8 cellular contexts compared by ENCODE assay signal in genomic region chr17:8120520-8121443, GRCh38. TPM values are rescaled to one million over a fixed set of nuclear protein-coding genes. Genes with fewer than 3 reads are reported as not detected.
DNase-seq lines count a peak whose midpoint lies in the region; ATAC-seq and TF ChIP-seq lines count a peak whose summit lies in the region.

No MANE protein-coding gene starts in this region.

- H3K27ac Mint-ChIP-seq in CD8-positive, alpha-beta memory T cell, result peak overlapping the region; percentile 36 to 100 (median 92)
- H3K27ac Mint-ChIP-seq in activated T-helper 2 cell treated with anti-CD3 and anti-CD28 coated beads, Interferon-gamma antibody, Interleukin-2, Interleukin-4, amounts not matched to agents 10 μg/mL and 5 μg/mL and 100 μg/mL, durations not matched to agents 14 hours and 24 hours and 36 hours, result peak overlapping the region; percentile 88

- peak overlapping the region; percentile 92 for H3K4me3 ChIP-seq in CD8-positive, alpha-beta memory T cell (ENCODE audit: low read length)
- H3K4me3 ChIP-seq in HL-60 (replicated peaks; ENCODE audit: insufficient read depth, low read length) (peak overlapping the region; percentile 55), Peyer's patch (peak overlapping the region; percentile 33 to 52 (median 43)), fibroblast of villous mesenchyme (ENCODE audit: low read depth, low read length) (peak overlapping the region; percentile 79), upper lobe of left lung (peak overlapping the region; percentile 32 to 66 (median 50))

- peaks cover 64 to 79% (median 78%) of the 10 kb centered on the region in 3 donors for H3K4me1 Mint-ChIP-seq in CD8-positive, alpha-beta memory T cell
- peaks cover 57% of the 10 kb centered on the region for H3K4me1 Mint-ChIP-seq in activated T-helper 2 cell treated with anti-CD3 and anti-CD28 coated beads, Interferon-gamma antibody, Interleukin-2, Interleukin-4, amounts not matched to agents 10 μg/mL and 5 μg/mL and 100 μg/mL, durations not matched to agents 14 hours and 24 hours and 36 hours (ENCODE audit: low read depth)

- CTCF ChIA-PET in CD8-positive, alpha-beta memory T cell (lab: Charles Lee), result interaction anchor here (0.9 to 6.6 kb wide), 18 partner anchors 11 to 174 kb away, joined by 3 to 76 read pairs (median 20); partner anchors contain the start of genes ALOX12B, BORCS6, PER1 and SLC25A35

- ATAC-seq in upper lobe of left lung (ENCODE audit: low FRiP score in 2 of 2), result no peak
- no peak for ATAC-seq in HG03469 (IDR thresholded peaks at IDR 0.05; ENCODE audit: unreplicated experiment)

- H3K36me3 ChIP-seq in CD8-positive, alpha-beta memory T cell (ENCODE audit: insufficient read depth, low read length), result no peaks in the 10 kb centered on the region
- H3K36me3 ChIP-seq in Peyer's patch (no peaks in the 10 kb centered on the region), upper lobe of left lung (no peaks in the 10 kb centered on the region)

- TF ChIP-seq EP300 in upper lobe of left lung (IDR thresholded peaks at IDR 0.05), result no peak

- peaks cover 0 to 18% (median 1%) of the 10 kb centered on the region in 3 donors for H3K36me3 Mint-ChIP-seq in CD8-positive, alpha-beta memory T cell
- no peaks in the 10 kb centered on the region for H3K36me3 Mint-ChIP-seq in activated T-helper 2 cell treated with anti-CD3 and anti-CD28 coated beads, Interferon-gamma antibody, Interleukin-2, Interleukin-4, amounts not matched to agents 10 μg/mL and 5 μg/mL and 100 μg/mL, durations not matched to agents 14 hours and 24 hours and 36 hours (ENCODE audit: low read depth)

- H3K27ac ChIP-seq in CD8-positive, alpha-beta memory T cell (ENCODE audit: low read depth, low read length), result peak overlapping the region; percentile 25
- peak overlapping the region; percentile 46 for H3K27ac ChIP-seq in HL-60 (replicated peaks)
- H3K27ac ChIP-seq in Peyer's patch, result peak overlapping the region in 2 of 4 donors; percentile 31 to 78
- H3K27ac ChIP-seq in upper lobe of left lung, result peak overlapping the region in 3 of 4 donors; percentile 13 to 80 (median 32)

- TF ChIP-seq CTCF in HL-60 (IDR thresholded peaks at IDR 0.05; ENCODE audit: insufficient read depth, low read length) (no peak), Peyer's patch (IDR thresholded peaks at IDR 0.05) (peak in 3 of 6 experiments; percentile 0 to 25 (median 17)), fibroblast of villous mesenchyme (IDR thresholded peaks at IDR 0.05; ENCODE audit: insufficient read depth, low read depth, low read length) (peak; percentile 36), upper lobe of left lung (IDR thresholded peaks at IDR 0.05) (peak in 3 of 6 experiments; percentile 26 to 39 (median 35))

- intact Hi-C loops in activated T-helper 2 cell treated with anti-CD3 and anti-CD28 coated beads, Interferon-gamma antibody, Interleukin-2, Interleukin-4, amounts not matched to agents 10 μg/mL and 5 μg/mL and 100 μg/mL, durations not matched to agents 14 hours and 24 hours and 36 hours (cut with micrococcal nuclease), result loop anchor here (1.0 to 10.0 kb wide), 9 partner anchors 19 to 278 kb away; partner anchors contain the start of genes CHD3, RPL26 and SLC25A35

- peak overlapping the region; percentile 84 to 98 (median 94) for H3K4me3 Mint-ChIP-seq in CD8-positive, alpha-beta memory T cell
- peak overlapping the region; percentile 87 for H3K4me3 Mint-ChIP-seq in activated T-helper 2 cell treated with anti-CD3 and anti-CD28 coated beads, Interferon-gamma antibody, Interleukin-2, Interleukin-4, amounts not matched to agents 10 μg/mL and 5 μg/mL and 100 μg/mL, durations not matched to agents 14 hours and 24 hours and 36 hours (ENCODE audit: low read depth)

- peak in 4 of 5 donors; percentile 7 to 73 (median 44) for DNase-seq in CD8-positive, alpha-beta memory T cell
- peak in 1 of 2 experiments; percentile 65 for DNase-seq in HL-60 (ENCODE audit: low read depth in 1 of 2, low spot score in 1 of 2)
- peak in 2 of 3 donors; percentile 66 to 71 for DNase-seq in Peyer's patch
- peak; percentile 71 for DNase-seq in activated T-helper 2 cell treated with anti-CD3 and anti-CD28 coated beads, Interferon-gamma antibody, Interleukin-2, Interleukin-4, amounts not matched to agents 10 μg/mL and 5 μg/mL and 100 μg/mL, durations not matched to agents 14 hours and 24 hours and 36 hours (ENCODE audit: low spot score)
- DNase-seq in fibroblast of villous mesenchyme (ENCODE audit: low read depth), result peak; percentile 71
- peak in 42 of 56 donors; percentile 12 to 79 (median 52) for DNase-seq in nucleus accumbens (lab: John Stamatoyannopoulos, UW)
- peak; percentile 66 to 88 for DNase-seq in upper lobe of left lung

- POLR2A ChIA-PET in CD8-positive, alpha-beta memory T cell (lab: Charles Lee), result interaction anchor here (0.6 to 2.7 kb wide), 12 partner anchors 10 to 816 kb away, joined by 3 to 37 read pairs (median 8); partner anchors contain the start of genes CTC1, PER1, PFAS and VAMP2

- WGBS in upper lobe of left lung, 2 donors, result 1 to 2% methylated on average over 37 to 41 of the region's 41 CpGs

- H3K4me1 ChIP-seq in CD8-positive, alpha-beta memory T cell (ENCODE audit: insufficient read depth, low read length), result peaks cover 65% of the 10 kb centered on the region
- H3K4me1 ChIP-seq in Peyer's patch (peaks cover 3 to 76% (median 59%) of the 10 kb centered on the region in 4 donors), upper lobe of left lung (peaks cover 66 to 80% (median 72%) of the 10 kb centered on the region in 4 donors)

- H3K27me3 Mint-ChIP-seq in CD8-positive, alpha-beta memory T cell, result peaks cover 37 to 62% of the 10 kb centered on the region in 2 donors
- H3K27me3 Mint-ChIP-seq in activated T-helper 2 cell treated with anti-CD3 and anti-CD28 coated beads, Interferon-gamma antibody, Interleukin-2, Interleukin-4, amounts not matched to agents 10 μg/mL and 5 μg/mL and 100 μg/mL, durations not matched to agents 14 hours and 24 hours and 36 hours (ENCODE audit: low read depth), result peaks cover 48% of the 10 kb centered on the region

- peaks cover 0 to 17% (median 8%) of the 10 kb centered on the region in 5 donors for H3K9me3 Mint-ChIP-seq in CD8-positive, alpha-beta memory T cell
- no peaks in the 10 kb centered on the region for H3K9me3 Mint-ChIP-seq in activated T-helper 2 cell treated with anti-CD3 and anti-CD28 coated beads, Interferon-gamma antibody, Interleukin-2, Interleukin-4, amounts not matched to agents 10 μg/mL and 5 μg/mL and 100 μg/mL, durations not matched to agents 14 hours and 24 hours and 36 hours

- H3K9me3 ChIP-seq in CD8-positive, alpha-beta memory T cell (ENCODE audit: low read length), result no peaks in the 10 kb centered on the region
- H3K9me3 ChIP-seq in Peyer's patch (no peaks in the 10 kb centered on the region), upper lobe of left lung (no peaks in the 10 kb centered on the region)

- H3K27me3 ChIP-seq in CD8-positive, alpha-beta memory T cell (ENCODE audit: insufficient read depth, low read length, poor library complexity, severe bottlenecking), result peaks cover 18% of the 10 kb centered on the region
- H3K27me3 ChIP-seq in HL-60 (ENCODE audit: insufficient read depth, poor library complexity, severe bottlenecking), result peaks cover 11% of the 10 kb centered on the region
- peaks cover 0 to 53% of the 10 kb centered on the region in 2 donors for H3K27me3 ChIP-seq in Peyer's patch
- peaks cover 0 to 54% (median 29%) of the 10 kb centered on the region in 4 donors for H3K27me3 ChIP-seq in upper lobe of left lung

- no peak for TF ChIP-seq POLR2A in Peyer's patch (IDR thresholded peaks at IDR 0.05)
- no peak for TF ChIP-seq POLR2A in upper lobe of left lung (IDR thresholded peaks at IDR 0.05)

RNA-seq across cellular contexts. Expression of gene ALOXE3, which starts 2.5 kb away (rescaled TPM):
- not detected for total RNA-seq in CD8-positive, alpha-beta memory T cell
- not detected for polyA plus RNA-seq in CD8-positive, alpha-beta memory T cell
- not detected for total RNA-seq in Peyer's patch
- not detected in 2 replicates for total RNA-seq in activated T-helper 2 cell treated with anti-CD3 and anti-CD28 coated beads, Interferon-gamma antibody, Interleukin-2, Interleukin-4, amounts not matched to agents 10 μg/mL and 5 μg/mL and 100 μg/mL, durations not matched to agents 14 hours and 24 hours and 36 hours
- not detected in 2 replicates for total RNA-seq in fibroblast of villous mesenchyme
- total RNA-seq in upper lobe of left lung, result not detected

RNA-seq across cellular contexts. Expression of gene HES7, which starts 3.1 kb away (rescaled TPM):
- 1 to 10 TPM; 1.6 to 1.8 TPM for total RNA-seq in CD8-positive, alpha-beta memory T cell
- polyA plus RNA-seq in CD8-positive, alpha-beta memory T cell, result not detected
- total RNA-seq in Peyer's patch, result not detected
- 2.4 and 3.1 TPM in 2 replicates for total RNA-seq in activated T-helper 2 cell treated with anti-CD3 and anti-CD28 coated beads, Interferon-gamma antibody, Interleukin-2, Interleukin-4, amounts not matched to agents 10 μg/mL and 5 μg/mL and 100 μg/mL, durations not matched to agents 14 hours and 24 hours and 36 hours
- not detected in 2 replicates for total RNA-seq in fibroblast of villous mesenchyme
- 1 to 10 TPM in 1 of 6 donors, not detected in 5; 4.9 TPM for total RNA-seq in upper lobe of left lung

RNA-seq across cellular contexts. Expression of gene PER1, which starts 31.4 kb away (rescaled TPM):
- 10 to 100 TPM; 26.5 to 35.8 TPM for total RNA-seq in CD8-positive, alpha-beta memory T cell
- polyA plus RNA-seq in CD8-positive, alpha-beta memory T cell, result 12.1 TPM
- total RNA-seq in Peyer's patch, result 100 to 1,000 TPM in 3 of 4 donors, 10 to 100 TPM in 1; 67.6 to 143 (median 119) TPM
- total RNA-seq in activated T-helper 2 cell treated with anti-CD3 and anti-CD28 coated beads, Interferon-gamma antibody, Interleukin-2, Interleukin-4, amounts not matched to agents 10 μg/mL and 5 μg/mL and 100 μg/mL, durations not matched to agents 14 hours and 24 hours and 36 hours, result 41.8 and 43.2 TPM in 2 replicates
- total RNA-seq in fibroblast of villous mesenchyme, result 5.5 and 12.5 TPM in 2 replicates
- 100 to 1,000 TPM; 112 to 358 (median 288) TPM for total RNA-seq in upper lobe of left lung

RNA-seq across cellular contexts. Expression of gene ALOX12B, which starts 33.3 kb away (rescaled TPM):
- total RNA-seq in CD8-positive, alpha-beta memory T cell, result 1 to 10 TPM; 1.3 to 1.9 TPM
- polyA plus RNA-seq in CD8-positive, alpha-beta memory T cell, result not detected
- total RNA-seq in Peyer's patch (under 1 TPM in 1 of 4 donors, not detected in 3; 0.83 TPM), fibroblast of villous mesenchyme (not detected in 2 replicates), upper lobe of left lung (not detected)
- 0.87 and 1.4 TPM in 2 replicates for total RNA-seq in activated T-helper 2 cell treated with anti-CD3 and anti-CD28 coated beads, Interferon-gamma antibody, Interleukin-2, Interleukin-4, amounts not matched to agents 10 μg/mL and 5 μg/mL and 100 μg/mL, durations not matched to agents 14 hours and 24 hours and 36 hours

RNA-seq across cellular contexts. Expression of gene VAMP2, which starts 42.0 kb away (rescaled TPM):
- total RNA-seq in CD8-positive, alpha-beta memory T cell, result 10 to 100 TPM; 38.3 to 41.0 TPM
- 98.3 TPM for polyA plus RNA-seq in CD8-positive, alpha-beta memory T cell
- total RNA-seq in Peyer's patch (10 to 100 TPM; 10.7 to 40.2 (median 32.4) TPM), fibroblast of villous mesenchyme (5.6 and 6.1 TPM in 2 replicates), upper lobe of left lung (10 to 100 TPM; 27.2 to 75.8 (median 49.8) TPM)
- 44.6 and 44.7 TPM in 2 replicates for total RNA-seq in activated T-helper 2 cell treated with anti-CD3 and anti-CD28 coated beads, Interferon-gamma antibody, Interleukin-2, Interleukin-4, amounts not matched to agents 10 μg/mL and 5 μg/mL and 100 μg/mL, durations not matched to agents 14 hours and 24 hours and 36 hours
